Comparison of ENCODE assay signal across 1 cellular context in the genomic region with DNA sequence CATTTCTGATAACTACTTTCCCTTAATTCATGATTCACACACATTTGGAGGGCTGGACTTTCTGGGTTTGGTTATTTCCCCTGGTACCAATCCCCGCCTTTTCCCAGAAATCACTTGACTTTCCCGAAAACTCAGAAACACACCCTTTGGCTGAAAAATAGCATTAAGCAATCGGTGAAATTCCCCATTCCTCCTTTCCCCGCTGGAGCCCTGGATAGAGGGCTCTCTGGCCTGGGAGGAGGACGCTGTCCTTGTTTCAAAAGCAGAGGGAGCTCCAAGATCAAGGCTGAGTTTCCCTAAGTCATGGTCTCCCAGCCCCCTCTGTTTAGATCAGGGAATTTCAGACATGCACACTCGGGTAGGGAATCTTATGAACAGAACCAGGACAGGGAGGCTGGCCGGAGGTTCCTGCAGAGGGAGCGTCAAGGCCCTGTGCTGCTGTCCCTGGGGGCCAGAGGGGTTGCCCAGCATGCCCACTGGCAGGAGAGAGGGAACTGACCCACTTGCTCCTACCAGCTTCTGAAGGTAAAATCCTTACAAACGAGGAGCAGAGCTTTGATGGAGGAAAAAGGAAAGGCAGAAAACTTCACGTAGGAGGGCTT.
TF ChIP-seq lines count a peak whose summit lies in the region.

Gene C1S, plus strand, starts transcription at position 366 of the 602 bp plus-strand sequence. CDS start 1,195 bp downstream, outside the sequence.

TF ChIP-seq in HepG2, 621 proteins besides CTCF, POLR2A, EP300 and RAD21 (continued from another document and continues in another):
- TF ChIP-seq AHDC1 (CRISPR knock-in tag; IDR thresholded peaks at IDR 0.05; ENCODE audit: borderline replicate concordance): no peak
- TF ChIP-seq XBP1 (CRISPR knock-in tag; IDR thresholded peaks at IDR 0.05): no peak
- TF ChIP-seq ZFP1 (CRISPR knock-in tag; IDR thresholded peaks at IDR 0.05): no peak
- TF ChIP-seq ZFP36L1 (CRISPR knock-in tag; IDR thresholded peaks at IDR 0.05): no peak
- TF ChIP-seq MXD4 (CRISPR knock-in tag; IDR thresholded peaks at IDR 0.05): 0 out of 2 replicates have a peak, but pooled peaks have one; percentile 33
- no peak for TF ChIP-seq ZNF460 (CRISPR knock-in tag; IDR thresholded peaks at IDR 0.05; ENCODE audit: borderline replicate concordance)
- peak; percentile 29; the same call in 1 of the 2 replicates for TF ChIP-seq FOXJ3 (CRISPR knock-in tag; IDR thresholded peaks at IDR 0.05; ENCODE audit: borderline replicate concordance)
- TF ChIP-seq ADNP (CRISPR knock-in tag; IDR thresholded peaks at IDR 0.05): no peak
- no peak for TF ChIP-seq ZSCAN21 (CRISPR knock-in tag; IDR thresholded peaks at IDR 0.05; ENCODE audit: borderline replicate concordance)
- peak; percentile 70 for TF ChIP-seq HNF1B (CRISPR knock-in tag; IDR thresholded peaks at IDR 0.05)
- TF ChIP-seq ZNF589 (CRISPR knock-in tag; conservative IDR thresholded peaks at IDR 0.05): no peak
- TF ChIP-seq MAFK (conservative IDR thresholded peaks at IDR 0.05 in 1 of 2, IDR thresholded peaks at IDR 0.05 in 1 of 2; ENCODE audit: low read length in 2 of 2): peak; percentile 49 to 66
- TF ChIP-seq ZFX (CRISPR knock-in tag; IDR thresholded peaks at IDR 0.05; ENCODE audit: low read depth): no peak; the same call in 1 of the 2 replicates
- TF ChIP-seq ZNF577 (CRISPR knock-in tag; IDR thresholded peaks at IDR 0.05; ENCODE audit: borderline replicate concordance, low read depth): no peak
- 0 out of 2 replicates have a peak, but pooled peaks have one; percentile 23 for TF ChIP-seq ZNF598 (CRISPR knock-in tag; IDR thresholded peaks at IDR 0.05; ENCODE audit: borderline replicate concordance)
- peak; percentile 38; the same call in 1 of the 2 replicates for TF ChIP-seq ZSCAN9 (CRISPR knock-in tag; IDR thresholded peaks at IDR 0.05; ENCODE audit: borderline replicate concordance)
- TF ChIP-seq GZF1 (CRISPR knock-in tag; IDR thresholded peaks at IDR 0.05): no peak
- TF ChIP-seq, protein P1, sequence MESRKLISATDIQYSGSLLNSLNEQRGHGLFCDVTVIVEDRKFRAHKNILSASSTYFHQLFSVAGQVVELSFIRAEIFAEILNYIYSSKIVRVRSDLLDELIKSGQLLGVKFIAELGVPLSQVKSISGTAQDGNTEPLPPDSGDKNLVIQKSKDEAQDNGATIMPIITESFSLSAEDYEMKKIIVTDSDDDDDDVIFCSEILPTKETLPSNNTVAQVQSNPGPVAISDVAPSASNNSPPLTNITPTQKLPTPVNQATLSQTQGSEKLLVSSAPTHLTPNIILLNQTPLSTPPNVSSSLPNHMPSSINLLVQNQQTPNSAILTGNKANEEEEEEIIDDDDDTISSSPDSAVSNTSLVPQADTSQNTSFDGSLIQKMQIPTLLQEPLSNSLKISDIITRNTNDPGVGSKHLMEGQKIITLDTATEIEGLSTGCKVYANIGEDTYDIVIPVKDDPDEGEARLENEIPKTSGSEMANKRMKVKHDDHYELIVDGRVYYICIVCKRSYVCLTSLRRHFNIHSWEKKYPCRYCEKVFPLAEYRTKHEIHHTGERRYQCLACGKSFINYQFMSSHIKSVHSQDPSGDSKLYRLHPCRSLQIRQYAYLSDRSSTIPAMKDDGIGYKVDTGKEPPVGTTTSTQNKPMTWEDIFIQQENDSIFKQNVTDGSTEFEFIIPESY (CRISPR knock-in tag; IDR thresholded peaks at IDR 0.05): 0 out of 2 replicates have a peak, but pooled peaks have one; percentile 25
- TF ChIP-seq NR1H2 (CRISPR knock-in tag; IDR thresholded peaks at IDR 0.05; ENCODE audit: borderline replicate concordance, low read depth): no peak
- no peak for TF ChIP-seq FOXA1 (IDR thresholded peaks at IDR 0.05)
- peak; percentile 59 for TF ChIP-seq FOXA1 (CRISPR knock-in tag; IDR thresholded peaks at IDR 0.05)
- no peak for TF ChIP-seq HINFP (CRISPR knock-in tag; IDR thresholded peaks at IDR 0.05; ENCODE audit: low read depth)
- TF ChIP-seq ZGPAT (CRISPR knock-in tag; IDR thresholded peaks at IDR 0.05): peak; percentile 56; the same call in 1 of the 2 replicates
- no peak for TF ChIP-seq ZNF232 (CRISPR knock-in tag; IDR thresholded peaks at IDR 0.05; ENCODE audit: borderline replicate concordance)
- TF ChIP-seq THYN1 (CRISPR knock-in tag; IDR thresholded peaks at IDR 0.05; ENCODE audit: borderline replicate concordance, low read depth): no peak
- TF ChIP-seq ZBTB20 (CRISPR knock-in tag; IDR thresholded peaks at IDR 0.05; ENCODE audit: borderline replicate concordance, low read depth): no peak
- TF ChIP-seq, protein P2, sequence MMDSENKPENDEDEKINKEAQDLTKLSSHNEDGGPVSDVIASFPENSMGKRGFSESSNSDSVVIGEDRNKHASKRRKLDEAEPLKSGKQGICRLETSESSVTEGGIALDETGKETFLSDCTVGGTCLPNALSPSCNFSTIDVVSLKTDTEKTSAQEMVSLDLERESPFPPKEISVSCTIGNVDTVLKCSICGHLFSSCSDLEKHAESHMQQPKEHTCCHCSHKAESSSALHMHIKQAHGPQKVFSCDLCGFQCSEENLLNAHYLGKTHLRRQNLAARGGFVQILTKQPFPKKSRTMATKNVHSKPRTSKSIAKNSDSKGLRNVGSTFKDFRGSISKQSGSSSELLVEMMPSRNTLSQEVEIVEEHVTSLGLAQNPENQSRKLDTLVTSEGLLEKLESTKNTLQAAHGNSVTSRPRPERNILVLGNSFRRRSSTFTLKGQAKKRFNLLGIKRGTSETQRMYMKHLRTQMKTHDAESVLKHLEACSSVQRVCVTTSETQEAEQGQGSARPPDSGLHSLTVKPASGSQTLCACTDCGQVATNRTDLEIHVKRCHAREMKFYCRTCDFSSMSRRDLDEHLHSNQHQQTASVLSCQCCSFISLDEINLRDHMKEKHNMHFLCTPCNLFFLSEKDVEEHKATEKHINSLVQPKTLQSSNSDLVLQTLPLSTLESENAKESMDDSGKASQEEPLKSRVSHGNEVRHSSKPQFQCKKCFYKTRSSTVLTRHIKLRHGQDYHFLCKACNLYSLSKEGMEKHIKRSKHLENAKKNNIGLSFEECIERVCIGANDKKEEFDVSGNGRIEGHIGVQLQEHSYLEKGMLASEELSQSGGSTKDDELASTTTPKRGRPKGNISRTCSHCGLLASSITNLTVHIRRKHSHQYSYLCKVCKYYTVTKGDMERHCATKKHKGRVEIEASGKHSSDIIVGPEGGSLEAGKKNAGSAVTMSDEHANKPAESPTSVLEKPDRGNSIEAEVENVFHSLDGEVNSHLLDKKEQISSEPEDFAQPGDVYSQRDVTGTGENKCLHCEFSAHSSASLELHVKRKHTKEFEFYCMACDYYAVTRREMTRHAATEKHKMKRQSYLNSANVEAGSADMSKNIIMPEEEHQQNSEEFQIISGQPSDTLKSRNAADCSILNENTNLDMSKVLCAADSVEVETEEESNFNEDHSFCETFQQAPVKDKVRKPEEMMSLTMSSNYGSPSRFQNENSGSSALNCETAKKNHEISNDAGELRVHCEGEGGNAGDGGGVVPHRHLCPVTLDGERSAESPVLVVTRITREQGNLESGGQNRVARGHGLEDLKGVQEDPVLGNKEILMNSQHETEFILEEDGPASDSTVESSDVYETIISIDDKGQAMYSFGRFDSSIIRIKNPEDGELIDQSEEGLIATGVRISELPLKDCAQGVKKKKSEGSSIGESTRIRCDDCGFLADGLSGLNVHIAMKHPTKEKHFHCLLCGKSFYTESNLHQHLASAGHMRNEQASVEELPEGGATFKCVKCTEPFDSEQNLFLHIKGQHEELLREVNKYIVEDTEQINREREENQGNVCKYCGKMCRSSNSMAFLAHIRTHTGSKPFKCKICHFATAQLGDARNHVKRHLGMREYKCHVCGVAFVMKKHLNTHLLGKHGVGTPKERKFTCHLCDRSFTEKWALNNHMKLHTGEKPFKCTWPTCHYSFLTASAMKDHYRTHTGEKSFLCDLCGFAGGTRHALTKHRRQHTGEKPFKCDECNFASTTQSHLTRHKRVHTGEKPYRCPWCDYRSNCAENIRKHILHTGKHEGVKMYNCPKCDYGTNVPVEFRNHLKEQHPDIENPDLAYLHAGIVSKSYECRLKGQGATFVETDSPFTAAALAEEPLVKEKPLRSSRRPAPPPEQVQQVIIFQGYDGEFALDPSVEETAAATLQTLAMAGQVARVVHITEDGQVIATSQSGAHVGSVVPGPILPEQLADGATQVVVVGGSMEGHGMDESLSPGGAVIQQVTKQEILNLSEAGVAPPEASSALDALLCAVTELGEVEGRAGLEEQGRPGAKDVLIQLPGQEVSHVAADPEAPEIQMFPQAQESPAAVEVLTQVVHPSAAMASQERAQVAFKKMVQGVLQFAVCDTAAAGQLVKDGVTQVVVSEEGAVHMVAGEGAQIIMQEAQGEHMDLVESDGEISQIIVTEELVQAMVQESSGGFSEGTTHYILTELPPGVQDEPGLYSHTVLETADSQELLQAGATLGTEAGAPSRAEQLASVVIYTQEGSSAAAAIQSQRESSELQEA (CRISPR knock-in tag; IDR thresholded peaks at IDR 0.05; ENCODE audit: not compliant biosample characterization): no peak
- TF ChIP-seq XRCC5 (optimal IDR thresholded peaks at IDR 0.05; ENCODE audit: low read length): peak; percentile 65
- TF ChIP-seq KAT7 (CRISPR knock-in tag; IDR thresholded peaks at IDR 0.05; ENCODE audit: borderline replicate concordance): peak; percentile 77; the same call in 1 of the 2 replicates
- no peak for TF ChIP-seq ZNF614 (CRISPR knock-in tag; IDR thresholded peaks at IDR 0.05; ENCODE audit: borderline replicate concordance)
- TF ChIP-seq ZNF784 (CRISPR knock-in tag; IDR thresholded peaks at IDR 0.05; ENCODE audit: borderline replicate concordance): no peak
- TF ChIP-seq MYC (CRISPR knock-in tag; IDR thresholded peaks at IDR 0.05; ENCODE audit: borderline replicate concordance): no peak
